Comparison of ENCODE assay signal across 1 cellular context in the genomic region with DNA sequence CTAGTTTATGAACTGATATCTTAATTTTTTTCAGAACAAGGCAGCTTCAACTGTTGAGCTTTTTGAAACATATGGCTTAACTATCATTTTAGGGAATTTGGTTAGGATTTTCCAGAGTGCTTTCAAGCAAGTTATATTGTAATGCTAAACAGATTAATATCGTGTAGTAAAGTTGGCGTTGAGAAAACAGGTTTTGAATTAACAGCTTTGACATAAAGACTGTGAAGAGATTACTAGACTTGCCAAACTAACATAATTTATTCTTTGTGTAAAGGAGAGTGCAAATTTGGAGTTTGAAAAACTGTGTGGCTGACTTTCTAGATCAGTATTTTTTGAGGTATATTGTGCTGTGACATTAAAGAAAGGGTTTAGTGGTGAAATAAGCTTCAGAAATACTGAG.
TF ChIP-seq lines count a peak whose summit lies in the region.

No MANE protein-coding gene starts in this region.

TF ChIP-seq in endothelial cell of umbilical vein, 7 proteins besides CTCF, POLR2A, EP300 and RAD21 (continued from another document):
- no peak for TF ChIP-seq MYC (IDR thresholded peaks at IDR 0.05; ENCODE audit: low read depth, low read length)
TF ChIP-seq in endothelial cell of umbilical vein: peak in this region for 0.
